1 cellular context compared by ENCODE assay signal in genomic region chrX:15883540-15883863, GRCh38.
TF ChIP-seq lines count a peak whose summit lies in the region.

No MANE protein-coding gene starts in this region.

TF ChIP-seq in K562, 482 proteins besides CTCF, POLR2A, EP300 and RAD21 (continued from another document):
- TF ChIP-seq PTTG1 (tag; IDR thresholded peaks at IDR 0.05; ENCODE audit: low read depth) (peak; percentile 85; the same call in 1 of the 2 replicates), NR2C2 (CRISPR knock-in tag; IDR thresholded peaks at IDR 0.05) (no peak), NR2C2 (tag; IDR thresholded peaks at IDR 0.05) (peak; percentile 73; the same call in 1 of the 2 replicates), MEF2D (tag; conservative IDR thresholded peaks at IDR 0.05; ENCODE audit: low read depth) (peak; percentile 1; the same call in 1 of the 2 replicates), ZNF740 (CRISPR knock-in tag; IDR thresholded peaks at IDR 0.05) (no peak), ZNF740 (tag; IDR thresholded peaks at IDR 0.05) (peak in 1 of 2 experiments; percentile 73; a peak in 1 of 4 replicates), ZNF280B (CRISPR knock-in tag; IDR thresholded peaks at IDR 0.05) (0 out of 2 replicates have a peak, but pooled peaks have one; percentile 61), NR2F6 (CRISPR knock-in tag; IDR thresholded peaks at IDR 0.05) (no peak), ZNF589 (CRISPR knock-in tag; IDR thresholded peaks at IDR 0.05; ENCODE audit: low read depth) (peak; percentile 2; the same call in 1 of the 2 replicates), PHF20 (IDR thresholded peaks at IDR 0.05; ENCODE audit: partially characterized antibody) (no peak), DDX20 (tag; IDR thresholded peaks at IDR 0.05; ENCODE audit: low read depth) (peak; percentile 6; the same call in 1 of the 2 replicates), ZNF639 (CRISPR knock-in tag; conservative IDR thresholded peaks at IDR 0.05 in 1 of 2, IDR thresholded peaks at IDR 0.05 in 1 of 2) (peak in 1 of 2 experiments; percentile 68; a peak in 1 of 4 replicates), ZNF766 (CRISPR knock-in tag; conservative IDR thresholded peaks at IDR 0.05) (peak; percentile 14; the same call in 1 of the 2 replicates), BACH1 (tag; IDR thresholded peaks at IDR 0.05) (peak; percentile 82; the same call in 1 of the 2 replicates), FOSL1 (tag; conservative IDR thresholded peaks at IDR 0.05) (0 out of 2 replicates have a peak, but pooled peaks have one; percentile 39), CREB3 (tag; conservative IDR thresholded peaks at IDR 0.05; ENCODE audit: low read depth) (0 out of 2 replicates have a peak, but pooled peaks have one; percentile 2), RNF219 (CRISPR knock-in tag; IDR thresholded peaks at IDR 0.05) (no peak), ZNF395 (CRISPR knock-in tag; IDR thresholded peaks at IDR 0.05) (peak; percentile 1)
